ENCODE assay signal across 3 cellular contexts in the genomic region with DNA sequence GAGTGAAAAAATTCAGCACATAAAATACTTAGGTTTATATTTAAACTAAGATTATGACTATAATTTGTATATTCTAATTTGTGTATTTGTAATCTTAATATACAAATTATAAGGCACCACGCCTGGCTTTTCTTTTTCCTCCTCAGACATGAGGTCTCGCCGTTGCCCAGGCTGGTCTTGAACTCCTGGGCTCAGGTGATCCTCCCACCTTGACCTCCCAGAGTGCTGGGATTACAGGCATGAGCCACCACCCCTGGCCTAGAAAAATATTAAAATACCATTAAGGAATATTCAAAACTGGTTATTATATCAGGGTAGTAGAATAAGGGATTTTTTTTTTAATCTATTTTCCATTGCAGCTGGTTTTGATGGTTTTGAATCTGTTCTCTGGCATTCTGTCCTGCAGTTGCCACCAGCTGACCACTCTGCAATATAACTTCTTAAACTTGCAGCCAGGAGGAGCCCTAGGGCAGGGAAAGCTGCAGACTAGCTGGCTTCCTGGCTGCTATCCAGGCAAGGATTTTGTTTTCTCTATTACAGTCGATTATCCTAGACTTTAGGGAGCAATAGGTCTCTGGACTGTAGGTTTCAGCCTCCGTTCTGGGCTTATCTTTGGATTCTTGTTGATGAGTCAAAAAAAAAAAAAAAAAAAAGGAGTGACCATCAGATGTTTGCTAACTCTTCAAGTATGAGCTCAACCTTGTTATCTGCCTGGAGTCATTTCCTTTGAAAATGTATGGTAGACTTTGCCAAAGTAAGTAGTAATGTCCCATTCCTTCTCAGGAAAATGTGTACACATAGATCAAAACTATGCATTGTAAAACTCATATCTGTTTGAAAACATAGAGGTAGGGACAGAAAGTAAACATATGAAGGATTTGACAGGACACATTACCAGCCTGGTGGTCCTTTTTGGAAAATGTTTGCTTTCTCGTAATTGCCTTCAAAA.
A peak's percentile ranks its signal among the peaks of the same experiment; 100 is the strongest.
TF ChIP-seq lines count a peak whose summit lies in the region.

No MANE protein-coding gene starts in this region.

TF ChIP-seq in Ishikawa, 13 proteins besides CTCF, POLR2A, EP300 and RAD21:
- TF ChIP-seq FOXM1 (IDR thresholded peaks at IDR 0.05; ENCODE audit: borderline replicate concordance, low read depth) (no peak), TEAD4 (IDR thresholded peaks at IDR 0.05) (no peak), EGR1 (IDR thresholded peaks at IDR 0.05) (no peak), NFIC (IDR thresholded peaks at IDR 0.05) (peak; percentile 89), TCF12 (IDR thresholded peaks at IDR 0.05; ENCODE audit: low read depth) (no peak), CEBPB (IDR thresholded peaks at IDR 0.05) (no peak), CREB1 (IDR thresholded peaks at IDR 0.05; ENCODE audit: low read depth) (no peak), TAF1 (IDR thresholded peaks at IDR 0.05; ENCODE audit: low read depth) (no peak), YY1 (IDR thresholded peaks at IDR 0.05; ENCODE audit: low read depth) (no peak)
- TF ChIP-seq, protein P1, sequence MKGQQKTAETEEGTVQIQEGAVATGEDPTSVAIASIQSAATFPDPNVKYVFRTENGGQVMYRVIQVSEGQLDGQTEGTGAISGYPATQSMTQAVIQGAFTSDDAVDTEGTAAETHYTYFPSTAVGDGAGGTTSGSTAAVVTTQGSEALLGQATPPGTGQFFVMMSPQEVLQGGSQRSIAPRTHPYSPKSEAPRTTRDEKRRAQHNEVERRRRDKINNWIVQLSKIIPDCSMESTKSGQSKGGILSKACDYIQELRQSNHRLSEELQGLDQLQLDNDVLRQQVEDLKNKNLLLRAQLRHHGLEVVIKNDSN (IDR thresholded peaks at IDR 0.05) = peak; percentile 15; the same call in 1 of the 2 replicates
- TF ChIP-seq, protein P2, sequence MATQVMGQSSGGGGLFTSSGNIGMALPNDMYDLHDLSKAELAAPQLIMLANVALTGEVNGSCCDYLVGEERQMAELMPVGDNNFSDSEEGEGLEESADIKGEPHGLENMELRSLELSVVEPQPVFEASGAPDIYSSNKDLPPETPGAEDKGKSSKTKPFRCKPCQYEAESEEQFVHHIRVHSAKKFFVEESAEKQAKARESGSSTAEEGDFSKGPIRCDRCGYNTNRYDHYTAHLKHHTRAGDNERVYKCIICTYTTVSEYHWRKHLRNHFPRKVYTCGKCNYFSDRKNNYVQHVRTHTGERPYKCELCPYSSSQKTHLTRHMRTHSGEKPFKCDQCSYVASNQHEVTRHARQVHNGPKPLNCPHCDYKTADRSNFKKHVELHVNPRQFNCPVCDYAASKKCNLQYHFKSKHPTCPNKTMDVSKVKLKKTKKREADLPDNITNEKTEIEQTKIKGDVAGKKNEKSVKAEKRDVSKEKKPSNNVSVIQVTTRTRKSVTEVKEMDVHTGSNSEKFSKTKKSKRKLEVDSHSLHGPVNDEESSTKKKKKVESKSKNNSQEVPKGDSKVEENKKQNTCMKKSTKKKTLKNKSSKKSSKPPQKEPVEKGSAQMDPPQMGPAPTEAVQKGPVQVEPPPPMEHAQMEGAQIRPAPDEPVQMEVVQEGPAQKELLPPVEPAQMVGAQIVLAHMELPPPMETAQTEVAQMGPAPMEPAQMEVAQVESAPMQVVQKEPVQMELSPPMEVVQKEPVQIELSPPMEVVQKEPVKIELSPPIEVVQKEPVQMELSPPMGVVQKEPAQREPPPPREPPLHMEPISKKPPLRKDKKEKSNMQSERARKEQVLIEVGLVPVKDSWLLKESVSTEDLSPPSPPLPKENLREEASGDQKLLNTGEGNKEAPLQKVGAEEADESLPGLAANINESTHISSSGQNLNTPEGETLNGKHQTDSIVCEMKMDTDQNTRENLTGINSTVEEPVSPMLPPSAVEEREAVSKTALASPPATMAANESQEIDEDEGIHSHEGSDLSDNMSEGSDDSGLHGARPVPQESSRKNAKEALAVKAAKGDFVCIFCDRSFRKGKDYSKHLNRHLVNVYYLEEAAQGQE (IDR thresholded peaks at IDR 0.05; ENCODE audit: low read depth) = no peak

TF ChIP-seq in SK-N-SH, 30 proteins besides CTCF, POLR2A, EP300 and RAD21 (continues in another document):
- no peak for TF ChIP-seq GATA2 (CRISPR knock-in tag; IDR thresholded peaks at IDR 0.05)
- no peak for TF ChIP-seq EZH2phosphoT487 (IDR thresholded peaks at IDR 0.05; ENCODE audit: borderline replicate concordance, low read depth)
- no peak; the same call in 1 of the 2 replicates for TF ChIP-seq POLR2AphosphoS5 (IDR thresholded peaks at IDR 0.05; ENCODE audit: low read depth, low read length)
- peak; percentile 82 for TF ChIP-seq FOSL2 (IDR thresholded peaks at IDR 0.05; ENCODE audit: borderline replicate concordance, low read depth)
- TF ChIP-seq NFIC (IDR thresholded peaks at IDR 0.05; ENCODE audit: borderline replicate concordance) = peak; percentile 95
- TF ChIP-seq NRF1 (IDR thresholded peaks at IDR 0.05; ENCODE audit: low read depth, low read length) = peak; percentile 20; the same call in 1 of the 2 replicates
- no peak for TF ChIP-seq ELF1 (IDR thresholded peaks at IDR 0.05)
- TF ChIP-seq TAF1 (IDR thresholded peaks at IDR 0.05; ENCODE audit: borderline replicate concordance, low read depth, low read length) = no peak
- TF ChIP-seq, protein P3, sequence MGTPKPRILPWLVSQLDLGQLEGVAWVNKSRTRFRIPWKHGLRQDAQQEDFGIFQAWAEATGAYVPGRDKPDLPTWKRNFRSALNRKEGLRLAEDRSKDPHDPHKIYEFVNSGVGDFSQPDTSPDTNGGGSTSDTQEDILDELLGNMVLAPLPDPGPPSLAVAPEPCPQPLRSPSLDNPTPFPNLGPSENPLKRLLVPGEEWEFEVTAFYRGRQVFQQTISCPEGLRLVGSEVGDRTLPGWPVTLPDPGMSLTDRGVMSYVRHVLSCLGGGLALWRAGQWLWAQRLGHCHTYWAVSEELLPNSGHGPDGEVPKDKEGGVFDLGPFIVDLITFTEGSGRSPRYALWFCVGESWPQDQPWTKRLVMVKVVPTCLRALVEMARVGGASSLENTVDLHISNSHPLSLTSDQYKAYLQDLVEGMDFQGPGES (IDR thresholded peaks at IDR 0.05; ENCODE audit: low read depth, low read length) = no peak
- TF ChIP-seq TCF12 (IDR thresholded peaks at IDR 0.05) = peak; percentile 70; the same call in 1 of the 2 replicates
- TF ChIP-seq, protein P2 (IDR thresholded peaks at IDR 0.05; ENCODE audit: low read depth, low read length) = no peak
- TF ChIP-seq, protein P4, sequence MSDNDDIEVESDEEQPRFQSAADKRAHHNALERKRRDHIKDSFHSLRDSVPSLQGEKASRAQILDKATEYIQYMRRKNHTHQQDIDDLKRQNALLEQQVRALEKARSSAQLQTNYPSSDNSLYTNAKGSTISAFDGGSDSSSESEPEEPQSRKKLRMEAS (IDR thresholded peaks at IDR 0.05; ENCODE audit: low read depth) = peak; percentile 49; the same call in 1 of the 2 replicates
- TF ChIP-seq FOXJ3 (CRISPR knock-in tag; IDR thresholded peaks at IDR 0.05) = no peak
- peak; percentile 52; the same call in 1 of the 2 replicates for TF ChIP-seq MXI1 (IDR thresholded peaks at IDR 0.05; ENCODE audit: low read depth, low read length)
- TF ChIP-seq MEF2A (IDR thresholded peaks at IDR 0.05; ENCODE audit: borderline replicate concordance, low read depth) = no peak
- no peak for TF ChIP-seq CHD2 (IDR thresholded peaks at IDR 0.05; ENCODE audit: low read length, partially characterized antibody)

TF ChIP-seq in liver, 16 proteins besides CTCF, POLR2A, EP300 and RAD21:
- TF ChIP-seq FOXA1 (IDR thresholded peaks at IDR 0.05) (no peak), EGR1 (IDR thresholded peaks at IDR 0.05; ENCODE audit: low read depth in 2 of 2) (no peak), NR2F2 (IDR thresholded peaks at IDR 0.05) (peak; percentile 79), HNF4A (conservative IDR thresholded peaks at IDR 0.05) (peak in 1 of 2 donors; percentile 28), RXRA (IDR thresholded peaks at IDR 0.05) (peak; percentile 29 to 46), JUND (IDR thresholded peaks at IDR 0.05) (peak in 1 of 2 donors; percentile 37)
- TF ChIP-seq, protein P2 (IDR thresholded peaks at IDR 0.05) = peak; percentile 40
